ENCODE assay signal across 29 cellular contexts in the genomic region with DNA sequence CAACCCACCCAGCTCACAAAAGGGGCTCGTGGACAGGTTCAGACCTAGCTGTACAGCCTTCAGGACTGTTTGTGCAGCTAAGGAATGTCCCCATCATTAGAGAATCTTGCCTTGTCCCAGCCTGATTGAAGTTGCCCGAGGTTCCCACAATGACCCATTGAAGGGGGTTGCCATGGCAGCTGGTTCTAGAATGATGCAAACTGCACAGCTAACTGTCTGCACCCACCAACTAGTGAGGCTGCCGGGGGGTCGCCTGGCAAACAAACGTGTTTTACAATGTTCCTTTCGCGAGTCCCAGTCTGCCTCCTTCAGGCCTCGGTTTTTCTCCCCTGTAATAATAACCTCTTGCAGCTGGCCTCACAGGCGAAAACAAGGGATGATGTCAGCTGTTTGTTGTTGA. TPM values are rescaled to one million over a fixed set of nuclear protein-coding genes. Genes with fewer than 3 reads are reported as not detected.
DNase-seq lines count a peak whose midpoint lies in the region; TF ChIP-seq lines count a peak whose summit lies in the region.
"Had no signal": no experiment of that assay in that cellular context is flagged by ENCODE, and none has a peak within 500 bp of the region (broad histone marks: within the 10 kb centered on the region; RNA-seq: fewer than 3 reads in every experiment).

No MANE protein-coding gene starts in this region.

- TF ChIP-seq CTCF in MCF 10A (IDR thresholded peaks at IDR 0.05; ENCODE audit: unreplicated experiment): no peak

- intact Hi-C loops in MCF 10A (cut with micrococcal nuclease): no loop called here

- no TSS peak for BruUV-seq in MCF 10A (replicated peaks; lab: Mats Ljungman, UMichigan)

- H3K4me3 Mint-ChIP-seq in activated CD4-positive, alpha-beta T cell treated with anti-CD3 and anti-CD28 coated beads, Interleukin-2, amount 10 ng/mL, durations not matched to agents 7 days and 5 days: no peak overlapping the region
- H3K4me3 Mint-ChIP-seq in MCF 10A (ENCODE audit: unreplicated experiment): no peak overlapping the region
- H3K4me3 Mint-ChIP-seq: activated T-helper 1 cell treated with anti-CD3 and anti-CD28 coated beads, Interleukin-12 subunit alpha, Interleukin-12 subunit beta, Interleukin-2, Interleukin-4 antibody, amounts not matched to agents 30 ng/mL and 10 ng/mL and 1 ng/mL, durations not matched to agents 14 hours and 24 hours and 36 hours; B cell; CD8-positive, alpha-beta T cell; stimulated activated naive CD8-positive, alpha-beta T cell treated with anti-CD3 and anti-CD28 coated beads, Interleukin-15, Interleukin-2, amounts not matched to agents 100 ng/mL and 50 ng/mL, for 24 hours; T-helper 1 cell treated with Interleukin-12 subunit alpha and Interleukin-12 subunit beta and Interleukin-4 antibody, amounts not matched to agents 30 μg/mL and 1 μg/mL, for 36 hours had no signal

- no peaks in the 10 kb centered on the region for H3K36me3 Mint-ChIP-seq in activated CD4-positive, alpha-beta T cell treated with anti-CD3 and anti-CD28 coated beads, Interleukin-2, amount 10 ng/mL, durations not matched to agents 7 days and 5 days (ENCODE audit: low read depth)
- no peaks in the 10 kb centered on the region for H3K36me3 Mint-ChIP-seq in MCF 10A (ENCODE audit: insufficient read depth, unreplicated experiment)
- H3K36me3 Mint-ChIP-seq: CD8-positive, alpha-beta T cell had no signal

- H3K27me3 Mint-ChIP-seq in activated CD4-positive, alpha-beta T cell treated with anti-CD3 and anti-CD28 coated beads, Interleukin-2, amount 10 ng/mL, durations not matched to agents 7 days and 5 days: no peaks in the 10 kb centered on the region
- H3K27me3 Mint-ChIP-seq in MCF 10A (ENCODE audit: insufficient read depth, unreplicated experiment): no peaks in the 10 kb centered on the region
- H3K27me3 Mint-ChIP-seq: stimulated activated naive CD8-positive, alpha-beta T cell treated with anti-CD3 and anti-CD28 coated beads, Interleukin-15, Interleukin-2, amounts not matched to agents 100 ng/mL and 50 ng/mL, for 24 hours had no signal

- H3K27ac Mint-ChIP-seq in activated CD4-positive, alpha-beta T cell treated with anti-CD3 and anti-CD28 coated beads, Interleukin-2, amount 10 ng/mL, durations not matched to agents 7 days and 5 days: no peak overlapping the region
- no peak overlapping the region for H3K27ac Mint-ChIP-seq in MCF 10A (ENCODE audit: low read depth, unreplicated experiment)
- H3K27ac Mint-ChIP-seq: activated T-helper 1 cell treated with anti-CD3 and anti-CD28 coated beads, Interleukin-12 subunit alpha, Interleukin-12 subunit beta, Interleukin-2, Interleukin-4 antibody, amounts not matched to agents 30 ng/mL and 10 ng/mL and 1 ng/mL, durations not matched to agents 14 hours and 24 hours and 36 hours; B cell; CD8-positive, alpha-beta T cell; stimulated activated naive CD8-positive, alpha-beta T cell treated with anti-CD3 and anti-CD28 coated beads, Interleukin-15, Interleukin-2, amounts not matched to agents 100 ng/mL and 50 ng/mL, for 24 hours; T-helper 1 cell treated with Interleukin-12 subunit alpha and Interleukin-12 subunit beta and Interleukin-4 antibody, amounts not matched to agents 30 μg/mL and 1 μg/mL, for 36 hours had no signal

- DNase-seq in ELF-1 (ENCODE audit: low read depth, low spot score) (peak; percentile 29), astrocyte of the hippocampus (ENCODE audit: low read depth, low spot score) (peak; percentile 22), inferior parietal cortex (ENCODE audit: extremely low spot score) (peak; percentile 49), pons (ENCODE audit: low spot score) (peak; percentile 59), T-helper 2 cell (no peak), MCF 10A (ENCODE audit: unreplicated experiment) (no peak)
- DNase-seq in activated CD4-positive, alpha-beta T cell treated with anti-CD3 and anti-CD28 coated beads, Interleukin-2, amount 10 ng/mL, durations not matched to agents 7 days and 5 days: no peak
- DNase-seq in activated CD8-positive, alpha-beta memory T cell treated with anti-CD3 and anti-CD28 coated beads, Interleukin-2, amount 50 U/mL, for 48 hours: no peak
- DNase-seq: activated CD4-positive, alpha-beta T cell treated with anti-CD3 and anti-CD28 coated beads, Interleukin-2, amount 50 U/mL, for 48 hours; activated CD4-positive, CD25-positive, alpha-beta regulatory T cell; activated naive CD4-positive, alpha-beta T cell treated with Interleukin-2 at 50 U/mL for 16 hours; CD8-positive, alpha-beta T cell; KBM-7; left ventricle myocardium inferior; mesendoderm; NCI-H1105; NCI-H187; NCI-H526; NK-92 treated with Interleukin-12 subunit alpha and Interleukin-12 subunit beta, amount 100 ng/mL, for 24 hours; occipital lobe; PC-9; stimulated activated CD8-positive, alpha-beta memory T cell treated with anti-CD3 and anti-CD28 coated beads, Interleukin-4, amount 100 ng/mL, for 48 hours; tibial artery had no signal

- POLR2A ChIA-PET in activated CD4-positive, alpha-beta T cell treated with anti-CD3 and anti-CD28 coated beads, Interleukin-2, amount 10 ng/mL, durations not matched to agents 7 days and 5 days (lab: Charles Lee): no interaction called here
- POLR2A ChIA-PET in MCF 10A (lab: Yijun Ruan, JAX): no interaction called here

- H3K4me1 Mint-ChIP-seq in activated CD4-positive, alpha-beta T cell treated with anti-CD3 and anti-CD28 coated beads, Interleukin-2, amount 10 ng/mL, durations not matched to agents 7 days and 5 days: peaks cover 2% of the 10 kb centered on the region
- H3K4me1 Mint-ChIP-seq in MCF 10A (ENCODE audit: insufficient read depth, unreplicated experiment): no peaks in the 10 kb centered on the region
- H3K4me1 Mint-ChIP-seq: B cell had no signal

- no peaks in the 10 kb centered on the region for H3K9me3 Mint-ChIP-seq in activated CD4-positive, alpha-beta T cell treated with anti-CD3 and anti-CD28 coated beads, Interleukin-2, amount 10 ng/mL, durations not matched to agents 7 days and 5 days
- no peaks in the 10 kb centered on the region for H3K9me3 Mint-ChIP-seq in MCF 10A (ENCODE audit: unreplicated experiment)
- H3K9me3 Mint-ChIP-seq: activated T-helper 1 cell treated with anti-CD3 and anti-CD28 coated beads, Interleukin-12 subunit alpha, Interleukin-12 subunit beta, Interleukin-2, Interleukin-4 antibody, amounts not matched to agents 30 ng/mL and 10 ng/mL and 1 ng/mL, durations not matched to agents 14 hours and 24 hours and 36 hours; CD8-positive, alpha-beta T cell; stimulated activated naive CD8-positive, alpha-beta T cell treated with anti-CD3 and anti-CD28 coated beads, Interleukin-15, Interleukin-2, amounts not matched to agents 100 ng/mL and 50 ng/mL, for 24 hours; T-helper 1 cell treated with Interleukin-12 subunit alpha and Interleukin-12 subunit beta and Interleukin-4 antibody, amounts not matched to agents 30 μg/mL and 1 μg/mL, for 36 hours had no signal

- CTCF ChIA-PET in activated CD4-positive, alpha-beta T cell treated with anti-CD3 and anti-CD28 coated beads, Interleukin-2, amount 10 ng/mL, durations not matched to agents 7 days and 5 days (lab: Charles Lee): interaction anchor here (1.3 to 2.8 kb wide), 2 partner anchors 13 to 17 kb away, joined by 3 to 8 read pairs; no protein-coding TSS in a partner anchor
- CTCF ChIA-PET in MCF 10A (lab: Yijun Ruan, JAX): interaction anchor here (0.6 to 1.9 kb wide), 3 partner anchors 11 to 14 kb away, joined by 3 to 5 read pairs (median 3); no protein-coding TSS in a partner anchor

RNA-seq across cellular contexts. Expression of a gene that starts 5.4 kb away (rescaled TPM):
- under 1 TPM; 0.21 to 0.22 TPM for total RNA-seq in activated CD4-positive, alpha-beta T cell treated with anti-CD3 and anti-CD28 coated beads, Interleukin-2, amount 10 ng/mL, durations not matched to agents 7 days and 5 days
- not detected in 2 replicates for total RNA-seq in MCF 10A (2022)
- total RNA-seq: activated T-helper 1 cell treated with anti-CD3 and anti-CD28 coated beads, Interleukin-12 subunit alpha, Interleukin-12 subunit beta, Interleukin-2, Interleukin-4 antibody, amounts not matched to agents 30 ng/mL and 10 ng/mL and 1 ng/mL, durations not matched to agents 14 hours and 24 hours and 36 hours; breast epithelium; M059J; occipital lobe had no signal

RNA-seq across cellular contexts. Expression of a gene that starts 23.0 kb away (rescaled TPM):
- total RNA-seq in activated CD4-positive, alpha-beta T cell treated with anti-CD3 and anti-CD28 coated beads, Interleukin-2, amount 10 ng/mL, durations not matched to agents 7 days and 5 days: 10 to 100 TPM; 44.2 to 45.2 TPM
- total RNA-seq in MCF 10A (2022): 6.0 and 8.0 TPM in 2 replicates

RNA-seq across cellular contexts. Expression of a gene that starts 53.1 kb away (rescaled TPM):
- total RNA-seq in activated CD4-positive, alpha-beta T cell treated with anti-CD3 and anti-CD28 coated beads, Interleukin-2, amount 10 ng/mL, durations not matched to agents 7 days and 5 days: 10 to 100 TPM; 21.5 to 22.2 TPM
- total RNA-seq in MCF 10A (2022): 28.0 and 42.1 TPM in 2 replicates

Comparison
In these comparisons a context has a peak if more than half of its experiments do, and no peak if none do; other contexts are left out.
1. DNase-seq: peak in ELF-1 (single experiment), astrocyte of the hippocampus (single experiment), inferior parietal cortex (single experiment) and pons (single experiment); none in activated CD4-positive, alpha-beta T cell treated with anti-CD3 and anti-CD28 coated beads, Interleukin-2, amount 10 ng/mL, durations not matched to agents 7 days and 5 days (single experiment), activated CD8-positive, alpha-beta memory T cell treated with anti-CD3 and anti-CD28 coated beads, Interleukin-2, amount 50 U/mL, for 48 hours (single experiment), T-helper 2 cell (0 of 5) and MCF 10A (single experiment).